In genomic region chr12:50937653-50938052, GRCh38 we compare ENCODE assay signal across 2 cellular contexts.
A peak's percentile ranks its signal among the peaks of the same experiment; 100 is the strongest.
TF ChIP-seq lines count a peak whose summit lies in the region.

No MANE protein-coding gene starts in this region.

TF ChIP-seq in HCT116, 20 proteins besides CTCF, POLR2A, EP300 and RAD21:
- TF ChIP-seq, protein P1, sequence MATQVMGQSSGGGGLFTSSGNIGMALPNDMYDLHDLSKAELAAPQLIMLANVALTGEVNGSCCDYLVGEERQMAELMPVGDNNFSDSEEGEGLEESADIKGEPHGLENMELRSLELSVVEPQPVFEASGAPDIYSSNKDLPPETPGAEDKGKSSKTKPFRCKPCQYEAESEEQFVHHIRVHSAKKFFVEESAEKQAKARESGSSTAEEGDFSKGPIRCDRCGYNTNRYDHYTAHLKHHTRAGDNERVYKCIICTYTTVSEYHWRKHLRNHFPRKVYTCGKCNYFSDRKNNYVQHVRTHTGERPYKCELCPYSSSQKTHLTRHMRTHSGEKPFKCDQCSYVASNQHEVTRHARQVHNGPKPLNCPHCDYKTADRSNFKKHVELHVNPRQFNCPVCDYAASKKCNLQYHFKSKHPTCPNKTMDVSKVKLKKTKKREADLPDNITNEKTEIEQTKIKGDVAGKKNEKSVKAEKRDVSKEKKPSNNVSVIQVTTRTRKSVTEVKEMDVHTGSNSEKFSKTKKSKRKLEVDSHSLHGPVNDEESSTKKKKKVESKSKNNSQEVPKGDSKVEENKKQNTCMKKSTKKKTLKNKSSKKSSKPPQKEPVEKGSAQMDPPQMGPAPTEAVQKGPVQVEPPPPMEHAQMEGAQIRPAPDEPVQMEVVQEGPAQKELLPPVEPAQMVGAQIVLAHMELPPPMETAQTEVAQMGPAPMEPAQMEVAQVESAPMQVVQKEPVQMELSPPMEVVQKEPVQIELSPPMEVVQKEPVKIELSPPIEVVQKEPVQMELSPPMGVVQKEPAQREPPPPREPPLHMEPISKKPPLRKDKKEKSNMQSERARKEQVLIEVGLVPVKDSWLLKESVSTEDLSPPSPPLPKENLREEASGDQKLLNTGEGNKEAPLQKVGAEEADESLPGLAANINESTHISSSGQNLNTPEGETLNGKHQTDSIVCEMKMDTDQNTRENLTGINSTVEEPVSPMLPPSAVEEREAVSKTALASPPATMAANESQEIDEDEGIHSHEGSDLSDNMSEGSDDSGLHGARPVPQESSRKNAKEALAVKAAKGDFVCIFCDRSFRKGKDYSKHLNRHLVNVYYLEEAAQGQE (IDR thresholded peaks at IDR 0.05; ENCODE audit: low read depth): no peak
- TF ChIP-seq ZBTB33 (IDR thresholded peaks at IDR 0.05; ENCODE audit: extremely low read depth, insufficient replicate concordance, low read length) (no peak), ZFX (IDR thresholded peaks at IDR 0.05) (0 out of 2 replicates have a peak, but pooled peaks have one; percentile 5), SIN3A (IDR thresholded peaks at IDR 0.05; ENCODE audit: low read depth) (no peak)

TF ChIP-seq in K562, 482 proteins besides CTCF, POLR2A, EP300 and RAD21 (continued from another document and continues in another):
- TF ChIP-seq RNF219 (CRISPR knock-in tag; IDR thresholded peaks at IDR 0.05): no peak
- TF ChIP-seq IRF9 (tag; IDR thresholded peaks at IDR 0.05): no peak
- no peak for TF ChIP-seq MTF1 (CRISPR knock-in tag; IDR thresholded peaks at IDR 0.05; ENCODE audit: borderline replicate concordance)
- TF ChIP-seq, protein P2, sequence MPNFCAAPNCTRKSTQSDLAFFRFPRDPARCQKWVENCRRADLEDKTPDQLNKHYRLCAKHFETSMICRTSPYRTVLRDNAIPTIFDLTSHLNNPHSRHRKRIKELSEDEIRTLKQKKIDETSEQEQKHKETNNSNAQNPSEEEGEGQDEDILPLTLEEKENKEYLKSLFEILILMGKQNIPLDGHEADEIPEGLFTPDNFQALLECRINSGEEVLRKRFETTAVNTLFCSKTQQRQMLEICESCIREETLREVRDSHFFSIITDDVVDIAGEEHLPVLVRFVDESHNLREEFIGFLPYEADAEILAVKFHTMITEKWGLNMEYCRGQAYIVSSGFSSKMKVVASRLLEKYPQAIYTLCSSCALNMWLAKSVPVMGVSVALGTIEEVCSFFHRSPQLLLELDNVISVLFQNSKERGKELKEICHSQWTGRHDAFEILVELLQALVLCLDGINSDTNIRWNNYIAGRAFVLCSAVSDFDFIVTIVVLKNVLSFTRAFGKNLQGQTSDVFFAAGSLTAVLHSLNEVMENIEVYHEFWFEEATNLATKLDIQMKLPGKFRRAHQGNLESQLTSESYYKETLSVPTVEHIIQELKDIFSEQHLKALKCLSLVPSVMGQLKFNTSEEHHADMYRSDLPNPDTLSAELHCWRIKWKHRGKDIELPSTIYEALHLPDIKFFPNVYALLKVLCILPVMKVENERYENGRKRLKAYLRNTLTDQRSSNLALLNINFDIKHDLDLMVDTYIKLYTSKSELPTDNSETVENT (CRISPR knock-in tag; IDR thresholded peaks at IDR 0.05): no peak
- TF ChIP-seq, protein P3, sequence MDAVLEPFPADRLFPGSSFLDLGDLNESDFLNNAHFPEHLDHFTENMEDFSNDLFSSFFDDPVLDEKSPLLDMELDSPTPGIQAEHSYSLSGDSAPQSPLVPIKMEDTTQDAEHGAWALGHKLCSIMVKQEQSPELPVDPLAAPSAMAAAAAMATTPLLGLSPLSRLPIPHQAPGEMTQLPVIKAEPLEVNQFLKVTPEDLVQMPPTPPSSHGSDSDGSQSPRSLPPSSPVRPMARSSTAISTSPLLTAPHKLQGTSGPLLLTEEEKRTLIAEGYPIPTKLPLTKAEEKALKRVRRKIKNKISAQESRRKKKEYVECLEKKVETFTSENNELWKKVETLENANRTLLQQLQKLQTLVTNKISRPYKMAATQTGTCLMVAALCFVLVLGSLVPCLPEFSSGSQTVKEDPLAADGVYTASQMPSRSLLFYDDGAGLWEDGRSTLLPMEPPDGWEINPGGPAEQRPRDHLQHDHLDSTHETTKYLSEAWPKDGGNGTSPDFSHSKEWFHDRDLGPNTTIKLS (IDR thresholded peaks at IDR 0.05; ENCODE audit: borderline replicate concordance, low read depth): no peak
- no peak for TF ChIP-seq HCFC1 (IDR thresholded peaks at IDR 0.05; ENCODE audit: low read depth, low read length)
- no peak for TF ChIP-seq USF2 (CRISPR knock-in tag; IDR thresholded peaks at IDR 0.05)
- TF ChIP-seq, protein P4, sequence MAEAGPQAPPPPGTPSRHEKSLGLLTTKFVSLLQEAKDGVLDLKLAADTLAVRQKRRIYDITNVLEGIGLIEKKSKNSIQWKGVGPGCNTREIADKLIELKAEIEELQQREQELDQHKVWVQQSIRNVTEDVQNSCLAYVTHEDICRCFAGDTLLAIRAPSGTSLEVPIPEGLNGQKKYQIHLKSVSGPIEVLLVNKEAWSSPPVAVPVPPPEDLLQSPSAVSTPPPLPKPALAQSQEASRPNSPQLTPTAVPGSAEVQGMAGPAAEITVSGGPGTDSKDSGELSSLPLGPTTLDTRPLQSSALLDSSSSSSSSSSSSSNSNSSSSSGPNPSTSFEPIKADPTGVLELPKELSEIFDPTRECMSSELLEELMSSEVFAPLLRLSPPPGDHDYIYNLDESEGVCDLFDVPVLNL (CRISPR knock-in tag; IDR thresholded peaks at IDR 0.05; ENCODE audit: low read depth): no peak
- TF ChIP-seq, protein P5, sequence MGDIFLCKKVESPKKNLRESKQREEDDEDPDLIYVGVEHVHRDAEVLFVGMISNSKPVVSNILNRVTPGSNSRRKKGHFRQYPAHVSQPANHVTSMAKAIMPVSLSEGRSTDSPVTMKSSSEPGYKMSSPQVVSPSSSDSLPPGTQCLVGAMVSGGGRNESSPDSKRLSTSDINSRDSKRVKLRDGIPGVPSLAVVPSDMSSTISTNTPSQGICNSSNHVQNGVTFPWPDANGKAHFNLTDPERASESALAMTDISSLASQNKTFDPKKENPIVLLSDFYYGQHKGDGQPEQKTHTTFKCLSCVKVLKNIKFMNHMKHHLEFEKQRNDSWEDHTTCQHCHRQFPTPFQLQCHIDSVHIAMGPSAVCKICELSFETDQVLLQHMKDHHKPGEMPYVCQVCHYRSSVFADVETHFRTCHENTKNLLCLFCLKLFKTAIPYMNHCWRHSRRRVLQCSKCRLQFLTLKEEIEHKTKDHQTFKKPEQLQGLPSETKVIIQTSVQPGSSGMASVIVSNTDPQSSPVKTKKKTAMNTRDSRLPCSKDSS (IDR thresholded peaks at IDR 0.05; ENCODE audit: low read depth, partially characterized antibody): peak; percentile 89
- TF ChIP-seq NEUROD1 (IDR thresholded peaks at IDR 0.05; ENCODE audit: borderline replicate concordance, low read depth, low read length, partially characterized antibody): no peak
- TF ChIP-seq ZNF253 (CRISPR knock-in tag; conservative IDR thresholded peaks at IDR 0.05): no peak
- no peak for TF ChIP-seq RBM34 (IDR thresholded peaks at IDR 0.05; ENCODE audit: borderline replicate concordance, insufficient read depth, low read length)
- TF ChIP-seq JUN (IDR thresholded peaks at IDR 0.05; ENCODE audit: borderline replicate concordance, low read depth, low read length): 0 out of 2 replicates have a peak, but pooled peaks have one; percentile 28
- no peak for TF ChIP-seq JUN (CRISPR knock-in tag; IDR thresholded peaks at IDR 0.05; ENCODE audit: borderline replicate concordance)
- peak; percentile 55 for TF ChIP-seq SPI1 (IDR thresholded peaks at IDR 0.05; ENCODE audit: borderline replicate concordance, low read depth, low read length)
- TF ChIP-seq DPF2 (IDR thresholded peaks at IDR 0.05): no peak
- no peak for TF ChIP-seq RBM25 (IDR thresholded peaks at IDR 0.05; ENCODE audit: low read depth, low read length, severe bottlenecking)
- no peak for TF ChIP-seq ZNF584 (CRISPR knock-in tag; IDR thresholded peaks at IDR 0.05; ENCODE audit: low read depth)
- TF ChIP-seq NBN (IDR thresholded peaks at IDR 0.05; ENCODE audit: low read depth): no peak
- TF ChIP-seq, protein P6, sequence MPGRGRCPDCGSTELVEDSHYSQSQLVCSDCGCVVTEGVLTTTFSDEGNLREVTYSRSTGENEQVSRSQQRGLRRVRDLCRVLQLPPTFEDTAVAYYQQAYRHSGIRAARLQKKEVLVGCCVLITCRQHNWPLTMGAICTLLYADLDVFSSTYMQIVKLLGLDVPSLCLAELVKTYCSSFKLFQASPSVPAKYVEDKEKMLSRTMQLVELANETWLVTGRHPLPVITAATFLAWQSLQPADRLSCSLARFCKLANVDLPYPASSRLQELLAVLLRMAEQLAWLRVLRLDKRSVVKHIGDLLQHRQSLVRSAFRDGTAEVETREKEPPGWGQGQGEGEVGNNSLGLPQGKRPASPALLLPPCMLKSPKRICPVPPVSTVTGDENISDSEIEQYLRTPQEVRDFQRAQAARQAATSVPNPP (IDR thresholded peaks at IDR 0.05; ENCODE audit: borderline replicate concordance, insufficient read depth, insufficient read length): no peak
- no peak for TF ChIP-seq ADNP (tag; IDR thresholded peaks at IDR 0.05)
- no peak for TF ChIP-seq ZNF274 (IDR thresholded peaks at IDR 0.05; ENCODE audit: borderline replicate concordance, low read depth, low read length)
- TF ChIP-seq ZNF507 (tag; conservative IDR thresholded peaks at IDR 0.05): no peak
- TF ChIP-seq CBX5 (IDR thresholded peaks at IDR 0.05; ENCODE audit: borderline replicate concordance, low read depth): peak; percentile 98
- TF ChIP-seq, protein P7, sequence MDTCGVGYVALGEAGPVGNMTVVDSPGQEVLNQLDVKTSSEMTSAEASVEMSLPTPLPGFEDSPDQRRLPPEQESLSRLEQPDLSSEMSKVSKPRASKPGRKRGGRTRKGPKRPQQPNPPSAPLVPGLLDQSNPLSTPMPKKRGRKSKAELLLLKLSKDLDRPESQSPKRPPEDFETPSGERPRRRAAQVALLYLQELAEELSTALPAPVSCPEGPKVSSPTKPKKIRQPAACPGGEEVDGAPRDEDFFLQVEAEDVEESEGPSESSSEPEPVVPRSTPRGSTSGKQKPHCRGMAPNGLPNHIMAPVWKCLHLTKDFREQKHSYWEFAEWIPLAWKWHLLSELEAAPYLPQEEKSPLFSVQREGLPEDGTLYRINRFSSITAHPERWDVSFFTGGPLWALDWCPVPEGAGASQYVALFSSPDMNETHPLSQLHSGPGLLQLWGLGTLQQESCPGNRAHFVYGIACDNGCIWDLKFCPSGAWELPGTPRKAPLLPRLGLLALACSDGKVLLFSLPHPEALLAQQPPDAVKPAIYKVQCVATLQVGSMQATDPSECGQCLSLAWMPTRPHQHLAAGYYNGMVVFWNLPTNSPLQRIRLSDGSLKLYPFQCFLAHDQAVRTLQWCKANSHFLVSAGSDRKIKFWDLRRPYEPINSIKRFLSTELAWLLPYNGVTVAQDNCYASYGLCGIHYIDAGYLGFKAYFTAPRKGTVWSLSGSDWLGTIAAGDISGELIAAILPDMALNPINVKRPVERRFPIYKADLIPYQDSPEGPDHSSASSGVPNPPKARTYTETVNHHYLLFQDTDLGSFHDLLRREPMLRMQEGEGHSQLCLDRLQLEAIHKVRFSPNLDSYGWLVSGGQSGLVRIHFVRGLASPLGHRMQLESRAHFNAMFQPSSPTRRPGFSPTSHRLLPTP (IDR thresholded peaks at IDR 0.05; ENCODE audit: borderline replicate concordance, extremely low read depth, insufficient read length): no peak
- TF ChIP-seq CBX1 (IDR thresholded peaks at IDR 0.05; ENCODE audit: low read depth): peak; percentile 86; the same call in 1 of the 2 replicates
- TF ChIP-seq FOXP1 (CRISPR knock-in tag; IDR thresholded peaks at IDR 0.05): no peak
- no peak for TF ChIP-seq ZNF24 (IDR thresholded peaks at IDR 0.05)
- TF ChIP-seq, protein P8, sequence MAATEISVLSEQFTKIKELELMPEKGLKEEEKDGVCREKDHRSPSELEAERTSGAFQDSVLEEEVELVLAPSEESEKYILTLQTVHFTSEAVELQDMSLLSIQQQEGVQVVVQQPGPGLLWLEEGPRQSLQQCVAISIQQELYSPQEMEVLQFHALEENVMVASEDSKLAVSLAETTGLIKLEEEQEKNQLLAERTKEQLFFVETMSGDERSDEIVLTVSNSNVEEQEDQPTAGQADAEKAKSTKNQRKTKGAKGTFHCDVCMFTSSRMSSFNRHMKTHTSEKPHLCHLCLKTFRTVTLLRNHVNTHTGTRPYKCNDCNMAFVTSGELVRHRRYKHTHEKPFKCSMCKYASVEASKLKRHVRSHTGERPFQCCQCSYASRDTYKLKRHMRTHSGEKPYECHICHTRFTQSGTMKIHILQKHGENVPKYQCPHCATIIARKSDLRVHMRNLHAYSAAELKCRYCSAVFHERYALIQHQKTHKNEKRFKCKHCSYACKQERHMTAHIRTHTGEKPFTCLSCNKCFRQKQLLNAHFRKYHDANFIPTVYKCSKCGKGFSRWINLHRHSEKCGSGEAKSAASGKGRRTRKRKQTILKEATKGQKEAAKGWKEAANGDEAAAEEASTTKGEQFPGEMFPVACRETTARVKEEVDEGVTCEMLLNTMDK (IDR thresholded peaks at IDR 0.05; ENCODE audit: borderline replicate concordance, insufficient read depth, low read depth, low read length, poor library complexity, severe bottlenecking): no peak
- TF ChIP-seq GTF2F1 (IDR thresholded peaks at IDR 0.05; ENCODE audit: low read depth, low read length): no peak
